1 cellular context compared by ENCODE assay signal in genomic region chr20:49219091-49219923, GRCh38.
TF ChIP-seq lines count a peak whose summit lies in the region.

TSS of gene DDX27 (plus strand) at chr20:49219416. CDS start at chr20:49219449, 33 bp downstream.

TF ChIP-seq in HepG2, 621 proteins besides CTCF, POLR2A, EP300 and RAD21 (continued from another document and continues in another):
- peak; percentile 87 for TF ChIP-seq ZBTB40 (IDR thresholded peaks at IDR 0.05)
- TF ChIP-seq ZBTB40 (CRISPR knock-in tag; IDR thresholded peaks at IDR 0.05) = peak; percentile 88
- no peak for TF ChIP-seq HMG20B (CRISPR knock-in tag; conservative IDR thresholded peaks at IDR 0.05)
- TF ChIP-seq RXRB (CRISPR knock-in tag; IDR thresholded peaks at IDR 0.05; ENCODE audit: borderline replicate concordance) = peak; percentile 54; the same call in 1 of the 2 replicates
- no peak; the same call in none of the 2 replicates for TF ChIP-seq ZNF281 (CRISPR knock-in tag; IDR thresholded peaks at IDR 0.05; ENCODE audit: borderline replicate concordance)
- TF ChIP-seq MEIS1 (CRISPR knock-in tag; IDR thresholded peaks at IDR 0.05; ENCODE audit: borderline replicate concordance) = peak; percentile 53; the same call in 1 of the 2 replicates
- peak; percentile 73; the same call in 1 of the 2 replicates for TF ChIP-seq ZNF607 (CRISPR knock-in tag; IDR thresholded peaks at IDR 0.05; ENCODE audit: borderline replicate concordance)
- TF ChIP-seq ZNF550 (CRISPR knock-in tag; IDR thresholded peaks at IDR 0.05; ENCODE audit: borderline replicate concordance) = 0 out of 2 replicates have a peak, but pooled peaks have one; percentile 32
- TF ChIP-seq SOX6 (IDR thresholded peaks at IDR 0.05) = no peak
- TF ChIP-seq SOX6 (CRISPR knock-in tag; IDR thresholded peaks at IDR 0.05) = peak; percentile 79
- peak; percentile 77 for TF ChIP-seq NRL (CRISPR knock-in tag; IDR thresholded peaks at IDR 0.05; ENCODE audit: borderline replicate concordance)
- TF ChIP-seq TCF7L2 (IDR thresholded peaks at IDR 0.05; ENCODE audit: low read depth, low read length) = no peak
- peak; percentile 23; the same call in 1 of the 2 replicates for TF ChIP-seq HNF4G (IDR thresholded peaks at IDR 0.05; ENCODE audit: borderline replicate concordance, low read depth, low read length)
- no peak for TF ChIP-seq HNF4G (CRISPR knock-in tag; IDR thresholded peaks at IDR 0.05; ENCODE audit: borderline replicate concordance, low read depth)
- TF ChIP-seq ZNF460 (CRISPR knock-in tag; IDR thresholded peaks at IDR 0.05; ENCODE audit: borderline replicate concordance) = no peak
- TF ChIP-seq ZNF512B (CRISPR knock-in tag; IDR thresholded peaks at IDR 0.05; ENCODE audit: borderline replicate concordance) = peak; percentile 89; the same call in 1 of the 2 replicates
- TF ChIP-seq ZSCAN31 (CRISPR knock-in tag; IDR thresholded peaks at IDR 0.05; ENCODE audit: low read depth) = peak; percentile 95
- no peak; the same call in 1 of the 2 replicates for TF ChIP-seq ZNF121 (CRISPR knock-in tag; IDR thresholded peaks at IDR 0.05)
- TF ChIP-seq HNF1A (IDR thresholded peaks at IDR 0.05; ENCODE audit: low read depth) = no peak
- peak; percentile 83; the same call in 1 of the 2 replicates for TF ChIP-seq HNF1A (CRISPR knock-in tag; IDR thresholded peaks at IDR 0.05; ENCODE audit: borderline replicate concordance)
- peak; percentile 65; the same call in 1 of the 2 replicates for TF ChIP-seq HMGXB3 (CRISPR knock-in tag; IDR thresholded peaks at IDR 0.05; ENCODE audit: borderline replicate concordance)
- TF ChIP-seq ZNF275 (CRISPR knock-in tag; IDR thresholded peaks at IDR 0.05; ENCODE audit: borderline replicate concordance) = peak; percentile 71; the same call in 1 of the 2 replicates
- TF ChIP-seq ZNF468 (CRISPR knock-in tag; IDR thresholded peaks at IDR 0.05) = no peak
- 0 out of 2 replicates have a peak, but pooled peaks have one; percentile 7 for TF ChIP-seq ZSCAN20 (CRISPR knock-in tag; IDR thresholded peaks at IDR 0.05; ENCODE audit: borderline replicate concordance)
